Comparison of ENCODE assay signal across 15 cellular contexts in genomic region chr13:56457535-56458200, GRCh38.
DNase-seq lines count a peak whose midpoint lies in the region; ATAC-seq, FAIRE-seq and TF ChIP-seq lines count a peak whose summit lies in the region.
"Had no signal": no experiment of that assay in that cellular context is flagged by ENCODE, and none has a peak within 500 bp of the region (broad histone marks: within the 10 kb centered on the region; RNA-seq: fewer than 3 reads in every experiment).

No MANE protein-coding gene starts in this region.

- 4% methylated on average over 7 of the region's 7 CpGs for WGBS in A549 (ENCODE audit: missing lambda C conversion rate)
- WGBS in H9 (ENCODE audit: extremely low coverage, insufficient read length, low lambda C conversion rate), result no CpG with 5 or more reads among the region's 7 CpGs

- no peak for ATAC-seq in A549
- ATAC-seq: GM12878 had no signal

- TF ChIP-seq RAD21 in A549 (conservative IDR thresholded peaks at IDR 0.05 in 1 of 2, IDR thresholded peaks at IDR 0.05 in 1 of 2), result no peak

- no peak overlapping the region for H3K4me3 ChIP-seq in A549
- H3K4me3 ChIP-seq in HEK293 (ENCODE audit: low read depth, low read length), result no peak overlapping the region
- H3K4me3 ChIP-seq in kidney (ENCODE audit: low read length in 2 of 2), result no peak overlapping the region
- H3K4me3 ChIP-seq: BLaER1 treated with 17β-estradiol and CSF1 and Interleukin-3, amounts not matched to agents 10 nM and 100 nM; GM12878 had no signal

- no peak overlapping the region for H3K27ac Mint-ChIP-seq in H9
- H3K27ac Mint-ChIP-seq: CD4-positive, CD25-positive, alpha-beta regulatory T cell had no signal

- CTCF ChIA-PET in A549 (lab: Yijun Ruan, JAX) (no interaction called here), HEK293 (lab: Yijun Ruan, JAX) (no interaction called here)

- H2BK120ac ChIP-seq in H9 (ENCODE audit: low read depth, low read length, poor library complexity, severe bottlenecking), result no peak overlapping the region

- H3K4me1 ChIP-seq in A549 (no peaks in the 10 kb centered on the region), HEK293 (ENCODE audit: control insufficient read depth, insufficient read depth, low read length) (no peaks in the 10 kb centered on the region), kidney (ENCODE audit: control insufficient read depth in 1 of 2, insufficient read depth in 1 of 2, low read depth in 1 of 2, low read length in 2 of 2) (no peaks in the 10 kb centered on the region), H9 (ENCODE audit: insufficient read depth, low read length) (no peaks in the 10 kb centered on the region)
- H3K4me1 ChIP-seq: BLaER1 treated with 17β-estradiol and CSF1 and Interleukin-3, amounts not matched to agents 10 nM and 100 nM had no signal

- H4K20me1 ChIP-seq in H9 (ENCODE audit: control insufficient read depth, insufficient read depth, insufficient read length), result no peaks in the 10 kb centered on the region
- H4K20me1 ChIP-seq: BLaER1 treated with 17β-estradiol and CSF1 and Interleukin-3, amounts not matched to agents 10 nM and 100 nM had no signal

- no peaks in the 10 kb centered on the region for H3K27me3 Mint-ChIP-seq in H9 (ENCODE audit: low read depth)
- H3K27me3 Mint-ChIP-seq: CD4-positive, CD25-positive, alpha-beta regulatory T cell had no signal

- H3K4me2 ChIP-seq in A549 (no peak overlapping the region), H9 (ENCODE audit: insufficient read depth, insufficient read length, low read length) (no peak overlapping the region)
- H3K4me2 ChIP-seq: BLaER1 treated with 17β-estradiol and CSF1 and Interleukin-3, amounts not matched to agents 10 nM and 100 nM had no signal

- no peaks in the 10 kb centered on the region for H3K4me1 Mint-ChIP-seq in H9
- H3K4me1 Mint-ChIP-seq: CD4-positive, CD25-positive, alpha-beta regulatory T cell had no signal

- H3K4me3 Mint-ChIP-seq in H9, result no peak overlapping the region

- POLR2A ChIA-PET in A549 (lab: Yijun Ruan, JAX) (no interaction called here), HEK293 (lab: Yijun Ruan, JAX) (no interaction called here)

- H3K23me2 ChIP-seq in H9 (ENCODE audit: insufficient read length, low read depth, low read length, poor library complexity, severe bottlenecking), result no peaks in the 10 kb centered on the region

- no peak overlapping the region for H3T11ph ChIP-seq in H9 (ENCODE audit: low read length)

- no peak overlapping the region for H2BK15ac ChIP-seq in H9 (ENCODE audit: low read depth, low read length)

- no peak for FAIRE-seq in A549 (lab: Jason Lieb, UNC)
- peak; percentile 6 for FAIRE-seq in kidney (lab: Jason Lieb, UNC)
- FAIRE-seq: GM12878, GM18507, H54, HTR-8/SVneo had no signal

- no peaks in the 10 kb centered on the region for H3K27me3 ChIP-seq in H9 (ENCODE audit: insufficient read depth, low read length)
- H3K27me3 ChIP-seq: BLaER1 treated with 17β-estradiol and CSF1 and Interleukin-3, amounts not matched to agents 10 nM and 100 nM had no signal

- no peak overlapping the region for H3K56ac ChIP-seq in H9 (ENCODE audit: insufficient read length, low read depth, low read length)

- no peak for TF ChIP-seq CTCF in A549 (IDR thresholded peaks at IDR 0.05)
- TF ChIP-seq CTCF in HEK293 (tag by site-specific recombination; IDR thresholded peaks at IDR 0.05), result no peak
- TF ChIP-seq CTCF in kidney (IDR thresholded peaks at IDR 0.05; ENCODE audit: borderline replicate concordance, extremely low read depth, insufficient read depth), result no peak
- no peak for TF ChIP-seq CTCF in H9 (conservative IDR thresholded peaks at IDR 0.05)

- H3K14ac ChIP-seq in H9 (ENCODE audit: insufficient read depth, low read length), result no peak overlapping the region

- no peaks in the 10 kb centered on the region for H3K79me2 ChIP-seq in H9 (ENCODE audit: insufficient read depth, low read length)

- H3K9me3 ChIP-seq in A549 (no peaks in the 10 kb centered on the region), HEK293 (ENCODE audit: control insufficient read depth, insufficient read depth, low read depth, low read length) (no peaks in the 10 kb centered on the region), kidney (ENCODE audit: control insufficient read depth in 1 of 2, low read length in 2 of 2) (no peaks in the 10 kb centered on the region), H9 (ENCODE audit: control insufficient read depth, low read depth, low read length) (no peaks in the 10 kb centered on the region)
- H3K9me3 ChIP-seq: BLaER1 treated with 17β-estradiol and CSF1 and Interleukin-3, amounts not matched to agents 10 nM and 100 nM had no signal

- H3K36me3 ChIP-seq in HEK293 (ENCODE audit: control insufficient read depth in 2 of 2, insufficient read depth in 1 of 2, low read length in 2 of 2) (no peaks in the 10 kb centered on the region), kidney (ENCODE audit: control insufficient read depth in 1 of 2, insufficient read depth in 2 of 2, low read length in 2 of 2) (no peaks in the 10 kb centered on the region)
- H3K36me3 ChIP-seq: BLaER1 treated with 17β-estradiol and CSF1 and Interleukin-3, amounts not matched to agents 10 nM and 100 nM had no signal

- H2BK12ac ChIP-seq in H9 (ENCODE audit: insufficient read length, low read depth, low read length), result no peak overlapping the region

- H2AFZ ChIP-seq in H9 (ENCODE audit: low read length), result no peak overlapping the region

- no peaks in the 10 kb centered on the region for H3K79me1 ChIP-seq in H9 (ENCODE audit: insufficient read depth, low read depth, low read length, poor library complexity, severe bottlenecking)

- H3K27ac ChIP-seq in A549 (no peak overlapping the region), HEK293 (ENCODE audit: extremely low read depth, low read depth, low read length) (no peak overlapping the region), kidney (ENCODE audit: low read depth in 2 of 2, low read length in 2 of 2) (no peak overlapping the region), H9 (ENCODE audit: insufficient read length, low read depth, low read length) (no peak overlapping the region)
- H3K27ac ChIP-seq: BLaER1 treated with 17β-estradiol and CSF1 and Interleukin-3, amounts not matched to agents 10 nM and 100 nM had no signal

- peaks cover 0 to 4% (median 0%) of the 10 kb centered on the region in 3 experiments; a peak in 2 of 7 replicates for H3K36me3 Mint-ChIP-seq in H9 (ENCODE audit: insufficient read depth in 1 of 3, low read depth in 3 of 3)
- H3K36me3 Mint-ChIP-seq: CD4-positive, CD25-positive, alpha-beta regulatory T cell had no signal

- no peak overlapping the region for H4K8ac ChIP-seq in H9 (replicated peaks; ENCODE audit: insufficient read length, low read depth, low read length)

- no peak overlapping the region for H3K4ac ChIP-seq in H9 (ENCODE audit: low read depth, low read length)

- no peak for TF ChIP-seq POLR2A in A549 (IDR thresholded peaks at IDR 0.05; ENCODE audit: low read length)

- H3K9ac ChIP-seq in kidney (ENCODE audit: low read length in 2 of 2) (no peak overlapping the region), H9 (ENCODE audit: extremely low read depth, insufficient read length, low read length) (no peak overlapping the region)
- H3K9ac ChIP-seq: BLaER1 treated with 17β-estradiol and CSF1 and Interleukin-3, amounts not matched to agents 10 nM and 100 nM had no signal

- no peak overlapping the region for H2AK5ac ChIP-seq in H9 (ENCODE audit: insufficient read length, low read length)

- no peak overlapping the region for H3K23ac ChIP-seq in H9 (ENCODE audit: insufficient read length, low read depth, low read length)

- no peak overlapping the region for H4K5ac ChIP-seq in H9 (ENCODE audit: insufficient read length, low read depth, low read length)

- H3K18ac ChIP-seq in H9 (ENCODE audit: insufficient read length, low read depth, low read length), result no peak overlapping the region

- no peak for TF ChIP-seq EP300 in A549 (IDR thresholded peaks at IDR 0.05)

- DNase-seq in A549 (ENCODE audit: low read depth in 1 of 2, low spot score in 1 of 2) (no peak), NCI-H524 treated with DMSO at 0.1 percent for 48 hours (lab: John Stamatoyannopoulos, UW) (peak; percentile 53), kidney (no peak), H9 (no peak), H4 (ENCODE audit: low spot score) (no peak), HUDEP-2 (lab: John Stamatoyannopoulos, UW; ENCODE audit: unreplicated experiment in 76 of 76) (no peak)
- DNase-seq: AML-193; CD4-positive, CD25-positive, alpha-beta regulatory T cell; DMS79 had no signal

- H4K91ac ChIP-seq in H9 (ENCODE audit: insufficient read length, low read depth, low read length), result no peak overlapping the region

- peaks cover 2 to 7% of the 10 kb centered on the region in 2 experiments; a peak in 3 of 5 replicates for H3K9me3 Mint-ChIP-seq in H9

- no peak overlapping the region for H2BK20ac ChIP-seq in H9 (ENCODE audit: low read depth, low read length, poor library complexity, severe bottlenecking)

- no peak overlapping the region for H2BK5ac ChIP-seq in H9 (ENCODE audit: insufficient read length, low read length)

- intact Hi-C loops in kidney (cut with DNase I), result no loop called here

TF ChIP-seq in A549, 52 proteins besides CTCF, POLR2A, EP300 and RAD21:
- TF ChIP-seq CHD4 (IDR thresholded peaks at IDR 0.05; ENCODE audit: borderline replicate concordance) (no peak), ZC3H11A (IDR thresholded peaks at IDR 0.05) (peak; percentile 28)

TF ChIP-seq in HEK293, 187 proteins besides CTCF, POLR2A, EP300 and RAD21 (continues in another document):
- TF ChIP-seq ZNF394 (tag by site-specific recombination; IDR thresholded peaks at IDR 0.05; ENCODE audit: borderline replicate concordance) (peak; percentile 63), ZNF324 (tag by site-specific recombination; IDR thresholded peaks at IDR 0.05) (no peak), YY2 (tag by site-specific recombination; IDR thresholded peaks at IDR 0.05) (no peak), ZNF677 (tag by site-specific recombination; IDR thresholded peaks at IDR 0.05) (no peak), SP7 (tag by site-specific recombination; IDR thresholded peaks at IDR 0.05) (no peak), ZNF169 (tag by site-specific recombination; IDR thresholded peaks at IDR 0.05) (no peak), ZNF426 (tag by site-specific recombination; IDR thresholded peaks at IDR 0.05) (peak; percentile 54), ZBTB8A (tag by site-specific recombination; IDR thresholded peaks at IDR 0.05) (0 out of 2 replicates have a peak, but pooled peaks have one; percentile 35), ZNF274 (IDR thresholded peaks at IDR 0.05; ENCODE audit: low read length) (no peak), ZNF274 (tag by site-specific recombination; IDR thresholded peaks at IDR 0.05; ENCODE audit: borderline replicate concordance) (no peak), ZNF623 (tag by site-specific recombination; IDR thresholded peaks at IDR 0.05) (0 out of 2 replicates have a peak, but pooled peaks have one; percentile 26), BCL11A (tag by site-specific recombination; IDR thresholded peaks at IDR 0.05; ENCODE audit: low read depth) (no peak)
